23 cellular contexts compared by ENCODE assay signal in genomic region chr1:115185351-115185750, GRCh38.
DNase-seq lines count a peak whose midpoint lies in the region; ATAC-seq and TF ChIP-seq lines count a peak whose summit lies in the region.
"Had no signal": no experiment of that assay in that cellular context is flagged by ENCODE, and none has a peak within 500 bp of the region (broad histone marks: within the 10 kb centered on the region; RNA-seq: fewer than 3 reads in every experiment).

No MANE protein-coding gene starts in this region.

- H3K9me3 ChIP-seq in left ventricle myocardium inferior (replicated peaks) (no peaks in the 10 kb centered on the region), thoracic aorta (no peaks in the 10 kb centered on the region), endodermal cell (ENCODE audit: control insufficient read depth, low read length) (no peaks in the 10 kb centered on the region)
- H3K9me3 ChIP-seq: upper lobe of right lung had no signal

- no peaks in the 10 kb centered on the region for H3K36me3 ChIP-seq in left ventricle myocardium inferior
- H3K36me3 ChIP-seq in thoracic aorta: no peaks in the 10 kb centered on the region
- H3K36me3 ChIP-seq in endodermal cell (ENCODE audit: control insufficient read depth, insufficient read depth, low read length): no peaks in the 10 kb centered on the region
- H3K36me3 ChIP-seq: upper lobe of right lung had no signal

- POLR2A ChIA-PET in activated CD4-positive, alpha-beta T cell treated with anti-CD3 and anti-CD28 coated beads for 36 hours (lab: Charles Lee): no interaction called here
- POLR2A ChIA-PET in activated CD4-positive, alpha-beta T cell treated with anti-CD3 and anti-CD28 coated beads, Interleukin-2, amount 10 ng/mL, durations not matched to agents 7 days and 5 days (lab: Charles Lee): no interaction called here
- POLR2A ChIA-PET in RWPE1 (lab: Yijun Ruan, JAX; ENCODE audit: low non-redundant PET): no interaction called here

- TF ChIP-seq CTCF in RWPE1 (conservative IDR thresholded peaks at IDR 0.05; ENCODE audit: low read depth) (no peak), left ventricle myocardium inferior (IDR thresholded peaks at IDR 0.05; ENCODE audit: borderline replicate concordance) (no peak), thoracic aorta (IDR thresholded peaks at IDR 0.05) (no peak), endodermal cell (conservative IDR thresholded peaks at IDR 0.05) (no peak)

- intact Hi-C loops in activated CD4-positive, alpha-beta T cell treated with anti-CD3 and anti-CD28 coated beads for 36 hours (cut with DNase I, micrococcal nuclease): no loop called here
- intact Hi-C loops in left ventricle myocardium inferior (cut with micrococcal nuclease): no loop called here

- no peak for DNase-seq in activated CD4-positive, alpha-beta T cell treated with anti-CD3 and anti-CD28 coated beads for 36 hours
- no peak for DNase-seq in activated CD4-positive, alpha-beta T cell treated with anti-CD3 and anti-CD28 coated beads, Interleukin-2, amount 10 ng/mL, durations not matched to agents 7 days and 5 days
- no peak for DNase-seq in RWPE1 (ENCODE audit: low spot score)
- no peak for DNase-seq in left ventricle myocardium inferior
- DNase-seq in thoracic aorta (ENCODE audit: low spot score): no peak
- DNase-seq in cerebellar cortex (ENCODE audit: low spot score): no peak
- no peak for DNase-seq in NCI-H1417 (lab: John Stamatoyannopoulos, UW)
- DNase-seq in endodermal cell: no peak
- DNase-seq: activated CD8-positive, alpha-beta memory T cell treated with anti-CD3 and anti-CD28 coated beads, Interleukin-2, amount 50 U/mL, for 4 hours; hippocampal formation; naive thymus-derived CD8-positive, alpha-beta T cell; NCI-H1930; NCI-H226; NK-92 treated with Interleukin-12 subunit alpha and Interleukin-12 subunit beta, amount 100 ng/mL, for 24 hours; SW 1271; upper lobe of right lung had no signal

- WGBS in endodermal cell (ENCODE audit: insufficient coverage in 1 of 2, insufficient read length in 1 of 2), 2 experiments: 88 to 97% methylated on average over 4 of the region's 4 CpGs

- H3K4me3 Mint-ChIP-seq in activated CD4-positive, alpha-beta T cell treated with anti-CD3 and anti-CD28 coated beads for 36 hours: no peak overlapping the region
- H3K4me3 Mint-ChIP-seq in activated CD4-positive, alpha-beta T cell treated with anti-CD3 and anti-CD28 coated beads, Interleukin-2, amount 10 ng/mL, durations not matched to agents 7 days and 5 days: no peak overlapping the region
- H3K4me3 Mint-ChIP-seq in endodermal cell: no peak overlapping the region
- H3K4me3 Mint-ChIP-seq: activated naive CD4-positive, alpha-beta T cell treated with anti-CD3 and anti-CD28 coated beads for 36 hours; CD14-positive monocyte; memory B cell; naive thymus-derived CD8-positive, alpha-beta T cell; stimulated activated naive CD8-positive, alpha-beta T cell treated with anti-CD3 and anti-CD28 coated beads, Interleukin-15, Interleukin-2, amounts not matched to agents 100 ng/mL and 50 ng/mL, for 24 hours had no signal

- peaks cover 53% of the 10 kb centered on the region for H3K4me1 ChIP-seq in left ventricle myocardium inferior
- peaks cover 13 to 48% of the 10 kb centered on the region in 2 donors for H3K4me1 ChIP-seq in thoracic aorta (ENCODE audit: control insufficient read depth in 1 of 2, low read depth in 2 of 2)
- H3K4me1 ChIP-seq in endodermal cell (ENCODE audit: control insufficient read depth, insufficient read depth, low read length): peaks cover 2% of the 10 kb centered on the region
- H3K4me1 ChIP-seq: parathyroid adenoma, upper lobe of right lung had no signal

- no peak overlapping the region for H3K27ac Mint-ChIP-seq in activated CD4-positive, alpha-beta T cell treated with anti-CD3 and anti-CD28 coated beads for 36 hours
- no peak overlapping the region for H3K27ac Mint-ChIP-seq in activated CD4-positive, alpha-beta T cell treated with anti-CD3 and anti-CD28 coated beads, Interleukin-2, amount 10 ng/mL, durations not matched to agents 7 days and 5 days
- H3K27ac Mint-ChIP-seq in endodermal cell: no peak overlapping the region
- H3K27ac Mint-ChIP-seq: CD14-positive monocyte, IgD-negative memory B cell, memory B cell had no signal

- H3K27me3 ChIP-seq in left ventricle myocardium inferior (ENCODE audit: low read depth) (no peaks in the 10 kb centered on the region), thoracic aorta (replicated peaks; ENCODE audit: insufficient read depth) (no peaks in the 10 kb centered on the region), endodermal cell (ENCODE audit: control insufficient read depth, insufficient read depth, low read length, poor library complexity, severe bottlenecking) (no peaks in the 10 kb centered on the region)
- H3K27me3 ChIP-seq: upper lobe of right lung had no signal

- no peaks in the 10 kb centered on the region for H3K36me3 Mint-ChIP-seq in activated CD4-positive, alpha-beta T cell treated with anti-CD3 and anti-CD28 coated beads for 36 hours (ENCODE audit: low read depth)
- H3K36me3 Mint-ChIP-seq in activated CD4-positive, alpha-beta T cell treated with anti-CD3 and anti-CD28 coated beads, Interleukin-2, amount 10 ng/mL, durations not matched to agents 7 days and 5 days (ENCODE audit: low read depth): no peaks in the 10 kb centered on the region
- H3K36me3 Mint-ChIP-seq in endodermal cell (ENCODE audit: low read depth): no peaks in the 10 kb centered on the region
- H3K36me3 Mint-ChIP-seq: CD14-positive monocyte; IgD-negative memory B cell; memory B cell; naive thymus-derived CD8-positive, alpha-beta T cell had no signal

- H3K9me3 Mint-ChIP-seq in activated CD4-positive, alpha-beta T cell treated with anti-CD3 and anti-CD28 coated beads for 36 hours (ENCODE audit: low read depth): no peaks in the 10 kb centered on the region
- no peaks in the 10 kb centered on the region for H3K9me3 Mint-ChIP-seq in activated CD4-positive, alpha-beta T cell treated with anti-CD3 and anti-CD28 coated beads, Interleukin-2, amount 10 ng/mL, durations not matched to agents 7 days and 5 days
- H3K9me3 Mint-ChIP-seq in endodermal cell: no peaks in the 10 kb centered on the region
- H3K9me3 Mint-ChIP-seq: activated naive CD4-positive, alpha-beta T cell treated with anti-CD3 and anti-CD28 coated beads for 36 hours; IgD-negative memory B cell; memory B cell; naive thymus-derived CD8-positive, alpha-beta T cell; stimulated activated naive CD8-positive, alpha-beta T cell treated with anti-CD3 and anti-CD28 coated beads, Interleukin-15, Interleukin-2, amounts not matched to agents 100 ng/mL and 50 ng/mL, for 24 hours had no signal

- H3K27me3 Mint-ChIP-seq in activated CD4-positive, alpha-beta T cell treated with anti-CD3 and anti-CD28 coated beads for 36 hours: no peaks in the 10 kb centered on the region
- peaks cover 3% of the 10 kb centered on the region for H3K27me3 Mint-ChIP-seq in activated CD4-positive, alpha-beta T cell treated with anti-CD3 and anti-CD28 coated beads, Interleukin-2, amount 10 ng/mL, durations not matched to agents 7 days and 5 days
- H3K27me3 Mint-ChIP-seq in endodermal cell (ENCODE audit: insufficient read depth): no peaks in the 10 kb centered on the region
- H3K27me3 Mint-ChIP-seq: IgD-negative memory B cell had no signal

- H3K27ac ChIP-seq in RWPE1 (peak overlapping the region; percentile 62), left ventricle myocardium inferior (replicated peaks) (peak overlapping the region; percentile 92), thoracic aorta (peak overlapping the region; percentile 89 to 92), endodermal cell (ENCODE audit: low read depth, low read length) (no peak overlapping the region)
- H3K27ac ChIP-seq: HL-60, parathyroid adenoma, upper lobe of right lung had no signal

- H3K9ac ChIP-seq in endodermal cell (ENCODE audit: extremely low read depth, low read length, poor library complexity, severe bottlenecking): no peak overlapping the region
- H3K9ac ChIP-seq: parathyroid adenoma had no signal

- CTCF ChIA-PET in activated CD4-positive, alpha-beta T cell treated with anti-CD3 and anti-CD28 coated beads for 36 hours (lab: Charles Lee): no interaction called here
- CTCF ChIA-PET in activated CD4-positive, alpha-beta T cell treated with anti-CD3 and anti-CD28 coated beads, Interleukin-2, amount 10 ng/mL, durations not matched to agents 7 days and 5 days (lab: Charles Lee): no interaction called here
- CTCF ChIA-PET in RWPE1 (lab: Yijun Ruan, JAX): no interaction called here

- H3K4me1 Mint-ChIP-seq in activated CD4-positive, alpha-beta T cell treated with anti-CD3 and anti-CD28 coated beads for 36 hours: peaks cover 8% of the 10 kb centered on the region
- peaks cover 3% of the 10 kb centered on the region for H3K4me1 Mint-ChIP-seq in activated CD4-positive, alpha-beta T cell treated with anti-CD3 and anti-CD28 coated beads, Interleukin-2, amount 10 ng/mL, durations not matched to agents 7 days and 5 days
- peaks cover 14% of the 10 kb centered on the region for H3K4me1 Mint-ChIP-seq in endodermal cell
- H3K4me1 Mint-ChIP-seq: memory B cell; naive thymus-derived CD8-positive, alpha-beta T cell had no signal

- peak overlapping the region; percentile 46 for H3K4me3 ChIP-seq in left ventricle myocardium inferior
- H3K4me3 ChIP-seq in thoracic aorta: peak overlapping the region; percentile 50
- no peak overlapping the region for H3K4me3 ChIP-seq in endodermal cell (ENCODE audit: low read length)
- H3K4me3 ChIP-seq: upper lobe of right lung had no signal

- peak; percentile 10 for ATAC-seq in activated CD4-positive, alpha-beta T cell treated with anti-CD3 and anti-CD28 coated beads for 36 hours
- peak; percentile 3 for ATAC-seq in thoracic aorta (ENCODE audit: insufficient number of reproducible peaks, low FRiP score, low read depth)
- ATAC-seq: naive thymus-derived CD8-positive, alpha-beta T cell had no signal
